Comparison of ENCODE assay signal across 26 cellular contexts in genomic region chr2:200631287-200631686, GRCh38.
"Had no signal": no experiment of that assay in that cellular context is flagged by ENCODE, and none has a peak within 500 bp of the region (broad histone marks: within the 10 kb centered on the region; RNA-seq: fewer than 3 reads in every experiment).

No MANE protein-coding gene starts in this region.

- H3K36me3 ChIP-seq: thyroid gland, transverse colon, upper lobe of left lung, upper lobe of right lung, uterus, vagina had no signal

- H3K27ac ChIP-seq: stomach, suprapubic skin, testis, thoracic aorta, thyroid gland, tibial artery, tibial nerve, transverse colon, upper lobe of left lung, upper lobe of right lung, uterus, vagina had no signal

- H3K4me1 ChIP-seq: stomach, suprapubic skin, testis, thyroid gland, tibial artery, tibial nerve, transverse colon, upper lobe of left lung, upper lobe of right lung, uterus, vagina had no signal

- ATAC-seq: stimulated activated effector memory CD8-positive, alpha-beta T cell treated with anti-CD3 and anti-CD28 coated beads, Interleukin-12 subunit alpha, Interleukin-12 subunit beta, amount 100 ng/mL, for 72 hours; stimulated activated memory B cell treated with anti-CD40 and anti-IgM and Interleukin-4, amounts not matched to agents 10 μg/mL and 1 μg/mL and 100 μg/mL, for 72 hours; stimulated activated naive B cell treated with anti-CD40 and anti-IgM and Interleukin-4, amounts not matched to agents 10 μg/mL and 1 μg/mL and 100 μg/mL, for 72 hours; stimulated activated naive CD8-positive, alpha-beta T cell treated with anti-CD3 and anti-CD28 coated beads, Interleukin-15, amount 100 ng/mL, for 72 hours; stimulated activated naive CD8-positive, alpha-beta T cell treated with anti-CD3 and anti-CD28 coated beads, Interleukin-15, Interleukin-2, amounts not matched to agents 100 U/mL and 50 U/mL, for 24 hours; upper lobe of right lung had no signal

- DNase-seq: stimulated activated CD4-positive, alpha-beta T cell treated with anti-CD3 and anti-CD28 coated beads, Interleukin-2, amount 100 ng/mL, for 48 hours; stimulated activated CD4-positive, alpha-beta T cell treated with anti-CD3 and anti-CD28 coated beads, Interleukin-4, amount 100 ng/mL, for 1 hour; stimulated activated CD4-positive, alpha-beta T cell treated with anti-CD3 and anti-CD28 coated beads, Interleukin-4, amount 100 ng/mL, for 24 hours; stimulated activated CD4-positive, alpha-beta T cell treated with anti-CD3 and anti-CD28 coated beads, Interleukin-4, amount 100 ng/mL, for 4 hours; stimulated activated CD8-positive, alpha-beta memory T cell treated with anti-CD3 and anti-CD28 coated beads, Interleukin-4, amount 100 ng/mL, for 48 hours; stimulated activated naive B cell treated with anti-CD40 and anti-IgM and Interleukin-4, amounts not matched to agents 10 μg/mL and 1 μg/mL and 100 μg/mL, for 72 hours; stimulated activated naive CD4-positive, alpha-beta T cell; stimulated activated naive CD4-positive, alpha-beta T cell treated with Interleukin-2 at 50 U/mL for 16 hours; stimulated activated naive CD8-positive, alpha-beta T cell treated with anti-CD3 and anti-CD28 coated beads, Interleukin-15, amount 100 ng/mL, for 72 hours; stimulated activated naive CD8-positive, alpha-beta T cell treated with anti-CD3 and anti-CD28 coated beads, Interleukin-15, Interleukin-2, amounts not matched to agents 100 U/mL and 50 U/mL, for 24 hours; stomach; substantia nigra; testis; thyroid gland; tibial artery; transverse colon; trophoblast cell; upper lobe of left lung; upper lobe of right lung; uterus had no signal

- H3K9me3 ChIP-seq: stomach, suprapubic skin, testis, thoracic aorta, thyroid gland, upper lobe of right lung, vagina had no signal

- H3K4me3 ChIP-seq: stomach, suprapubic skin, testis, thoracic aorta, thyroid gland, tibial artery, tibial nerve, transverse colon, upper lobe of left lung, upper lobe of right lung, uterus, vagina had no signal

- H3K27me3 ChIP-seq: stomach, suprapubic skin, testis, thyroid gland, tibial artery, tibial nerve, transverse colon, upper lobe of left lung, upper lobe of right lung, uterus, vagina had no signal
